ENCODE assay signal across 12 cellular contexts in genomic region chr6:26743941-26744699, GRCh38.
DNase-seq lines count a peak whose midpoint lies in the region; ATAC-seq and TF ChIP-seq lines count a peak whose summit lies in the region.
"Had no signal": no experiment of that assay in that cellular context is flagged by ENCODE, and none has a peak within 500 bp of the region (broad histone marks: within the 10 kb centered on the region; RNA-seq: fewer than 3 reads in every experiment).

No MANE protein-coding gene starts in this region.

- no peaks in the 10 kb centered on the region for H3K36me3 ChIP-seq in uterus

- H3K4me3 ChIP-seq in foreskin fibroblast (ENCODE audit: low read depth in 1 of 2, low read length in 2 of 2) (peak overlapping the region; percentile 13 to 35), lower leg skin (ENCODE audit: low read depth, poor library complexity, severe bottlenecking) (no peak overlapping the region), uterus (no peak overlapping the region)

- H3K27ac ChIP-seq in uterus = no peak overlapping the region

- peaks cover 7% of the 10 kb centered on the region for H3K36me3 Mint-ChIP-seq in activated CD4-positive, alpha-beta memory T cell treated with anti-CD3 and anti-CD28 coated beads, Interleukin-2, amount 10 ng/mL, durations not matched to agents 7 days and 5 days (ENCODE audit: low read depth)
- peaks cover 11% of the 10 kb centered on the region for H3K36me3 Mint-ChIP-seq in activated CD4-positive, alpha-beta memory T cell treated with anti-CD3 and anti-CD28 coated beads for 36 hours
- H3K36me3 Mint-ChIP-seq in progenitor cell of endocrine pancreas (ENCODE audit: insufficient read depth) = peaks cover 1% of the 10 kb centered on the region
- peaks cover 5% of the 10 kb centered on the region for H3K36me3 Mint-ChIP-seq in activated T-helper 17 cell treated with anti-CD3 and anti-CD28 coated beads, Interleukin-2, amount 50 U/mL, for 72 hours (ENCODE audit: low read depth)

- H3K27ac Mint-ChIP-seq in activated CD4-positive, alpha-beta memory T cell treated with anti-CD3 and anti-CD28 coated beads, Interleukin-2, amount 10 ng/mL, durations not matched to agents 7 days and 5 days = peak overlapping the region; percentile 11
- H3K27ac Mint-ChIP-seq in activated CD4-positive, alpha-beta memory T cell treated with anti-CD3 and anti-CD28 coated beads for 36 hours = no peak overlapping the region
- H3K27ac Mint-ChIP-seq in progenitor cell of endocrine pancreas = peak overlapping the region; percentile 98
- H3K27ac Mint-ChIP-seq in activated T-helper 17 cell treated with anti-CD3 and anti-CD28 coated beads, Interleukin-2, amount 50 U/mL, for 72 hours = no peak overlapping the region
- H3K27ac Mint-ChIP-seq: natural killer cell had no signal

- no peak for TF ChIP-seq CTCF in foreskin fibroblast (IDR thresholded peaks at IDR 0.05; ENCODE audit: low read depth, low read length)
- no peak for TF ChIP-seq CTCF in progenitor cell of endocrine pancreas (IDR thresholded peaks at IDR 0.05; ENCODE audit: unreplicated experiment)
- no peak for TF ChIP-seq CTCF in lower leg skin (IDR thresholded peaks at IDR 0.05)
- no peak for TF ChIP-seq CTCF in uterus (IDR thresholded peaks at IDR 0.05)

- TF ChIP-seq POLR2A in lower leg skin (IDR thresholded peaks at IDR 0.05) = no peak
- no peak for TF ChIP-seq POLR2A in uterus (IDR thresholded peaks at IDR 0.05)

- peaks cover 7% of the 10 kb centered on the region for H3K9me3 Mint-ChIP-seq in activated CD4-positive, alpha-beta memory T cell treated with anti-CD3 and anti-CD28 coated beads, Interleukin-2, amount 10 ng/mL, durations not matched to agents 7 days and 5 days
- peaks cover 12% of the 10 kb centered on the region for H3K9me3 Mint-ChIP-seq in activated CD4-positive, alpha-beta memory T cell treated with anti-CD3 and anti-CD28 coated beads for 36 hours
- peaks cover 5% of the 10 kb centered on the region for H3K9me3 Mint-ChIP-seq in progenitor cell of endocrine pancreas (ENCODE audit: low read depth)
- peaks cover 4% of the 10 kb centered on the region for H3K9me3 Mint-ChIP-seq in activated T-helper 17 cell treated with anti-CD3 and anti-CD28 coated beads, Interleukin-2, amount 50 U/mL, for 72 hours

- intact Hi-C loops in activated CD4-positive, alpha-beta memory T cell treated with anti-CD3 and anti-CD28 coated beads for 36 hours (cut with micrococcal nuclease) = no loop called here
- intact Hi-C loops in lower leg skin (cut with DNase I; ENCODE audit: low total_unique reads) = no loop called here
- intact Hi-C loops in uterus (cut with DNase I; ENCODE audit: low total_unique reads) = no loop called here

- H3K4me1 Mint-ChIP-seq in activated CD4-positive, alpha-beta memory T cell treated with anti-CD3 and anti-CD28 coated beads, Interleukin-2, amount 10 ng/mL, durations not matched to agents 7 days and 5 days = no peaks in the 10 kb centered on the region
- H3K4me1 Mint-ChIP-seq in activated CD4-positive, alpha-beta memory T cell treated with anti-CD3 and anti-CD28 coated beads for 36 hours (ENCODE audit: low read depth) = no peaks in the 10 kb centered on the region
- H3K4me1 Mint-ChIP-seq in progenitor cell of endocrine pancreas (ENCODE audit: low read depth) = peaks cover 5% of the 10 kb centered on the region
- H3K4me1 Mint-ChIP-seq in activated T-helper 17 cell treated with anti-CD3 and anti-CD28 coated beads, Interleukin-2, amount 50 U/mL, for 72 hours = no peaks in the 10 kb centered on the region

- in situ Hi-C loops in SK-MEL-5 (cut with HindIII; ENCODE audit: low pct_unique_long_range_greater_than_20kb, low sequenced_read_pairs) = no loop called here

- CTCF ChIA-PET in activated CD4-positive, alpha-beta memory T cell treated with anti-CD3 and anti-CD28 coated beads, Interleukin-2, amount 10 ng/mL, durations not matched to agents 7 days and 5 days (lab: Charles Lee) = no interaction called here
- CTCF ChIA-PET in activated CD4-positive, alpha-beta memory T cell treated with anti-CD3 and anti-CD28 coated beads for 36 hours (lab: Charles Lee) = no interaction called here

- DNase-seq in activated CD4-positive, alpha-beta memory T cell treated with anti-CD3 and anti-CD28 coated beads, Interleukin-2, amount 10 ng/mL, durations not matched to agents 7 days and 5 days = no peak
- DNase-seq in activated CD4-positive, alpha-beta memory T cell treated with anti-CD3 and anti-CD28 coated beads for 36 hours = no peak
- DNase-seq in SK-MEL-5 (ENCODE audit: low read depth, low spot score) = peak; percentile 10
- DNase-seq in foreskin fibroblast = peak in 1 of 2 donors; percentile 41
- no peak for DNase-seq in progenitor cell of endocrine pancreas (ENCODE audit: low spot score, unreplicated experiment)
- no peak for DNase-seq in lower leg skin (ENCODE audit: low spot score in 2 of 2)
- DNase-seq in uterus = no peak
- DNase-seq: activated effector memory CD4-positive, alpha-beta T cell treated with anti-CD3 and anti-CD28 coated beads, Interleukin-2, amount 50 U/mL, for 16 hours; natural killer cell; NCI-H82; T-helper 9 cell had no signal

- H3K4me3 Mint-ChIP-seq in activated CD4-positive, alpha-beta memory T cell treated with anti-CD3 and anti-CD28 coated beads, Interleukin-2, amount 10 ng/mL, durations not matched to agents 7 days and 5 days = no peak overlapping the region
- H3K4me3 Mint-ChIP-seq in activated CD4-positive, alpha-beta memory T cell treated with anti-CD3 and anti-CD28 coated beads for 36 hours = no peak overlapping the region
- peak overlapping the region; percentile 92 for H3K4me3 Mint-ChIP-seq in progenitor cell of endocrine pancreas (ENCODE audit: low read depth)
- no peak overlapping the region for H3K4me3 Mint-ChIP-seq in activated T-helper 17 cell treated with anti-CD3 and anti-CD28 coated beads, Interleukin-2, amount 50 U/mL, for 72 hours
- H3K4me3 Mint-ChIP-seq: natural killer cell had no signal

- H3K9me3 ChIP-seq in uterus = no peaks in the 10 kb centered on the region

- POLR2A ChIA-PET in activated CD4-positive, alpha-beta memory T cell treated with anti-CD3 and anti-CD28 coated beads, Interleukin-2, amount 10 ng/mL, durations not matched to agents 7 days and 5 days (lab: Charles Lee) = no interaction called here
- POLR2A ChIA-PET in activated CD4-positive, alpha-beta memory T cell treated with anti-CD3 and anti-CD28 coated beads for 36 hours (lab: Charles Lee) = no interaction called here

- H3K27me3 ChIP-seq in uterus = peaks cover 0 to 8% of the 10 kb centered on the region in 2 donors

- 3 to 5% methylated on average over 27 of the region's 27 CpGs for WGBS in lower leg skin, 2 donors

- no peaks in the 10 kb centered on the region for H3K4me1 ChIP-seq in uterus

- peaks cover 41% of the 10 kb centered on the region for H3K27me3 Mint-ChIP-seq in activated CD4-positive, alpha-beta memory T cell treated with anti-CD3 and anti-CD28 coated beads, Interleukin-2, amount 10 ng/mL, durations not matched to agents 7 days and 5 days
- H3K27me3 Mint-ChIP-seq in activated CD4-positive, alpha-beta memory T cell treated with anti-CD3 and anti-CD28 coated beads for 36 hours = peaks cover 43% of the 10 kb centered on the region
- peaks cover 43% of the 10 kb centered on the region for H3K27me3 Mint-ChIP-seq in progenitor cell of endocrine pancreas
- H3K27me3 Mint-ChIP-seq in activated T-helper 17 cell treated with anti-CD3 and anti-CD28 coated beads, Interleukin-2, amount 50 U/mL, for 72 hours = peaks cover 50% of the 10 kb centered on the region

- no peak for ATAC-seq in activated T-helper 17 cell treated with anti-CD3 and anti-CD28 coated beads, Interleukin-2, amount 50 U/mL, for 72 hours (replicated peaks)
- ATAC-seq: natural killer cell had no signal

Comparison
In these comparisons a context has a peak if more than half of its experiments do, and no peak if none do; other contexts are left out.
1. H3K27ac Mint-ChIP-seq: peak in activated CD4-positive, alpha-beta memory T cell treated with anti-CD3 and anti-CD28 coated beads, Interleukin-2, amount 10 ng/mL, durations not matched to agents 7 days and 5 days (single experiment) and progenitor cell of endocrine pancreas (single experiment); none in activated CD4-positive, alpha-beta memory T cell treated with anti-CD3 and anti-CD28 coated beads for 36 hours (single experiment) and activated T-helper 17 cell treated with anti-CD3 and anti-CD28 coated beads, Interleukin-2, amount 50 U/mL, for 72 hours (single experiment).
2. H3K4me3 ChIP-seq: peak in foreskin fibroblast (2 of 2); none in lower leg skin (single experiment) and uterus (0 of 2).